ENCODE assay signal across 14 cellular contexts in the genomic region with DNA sequence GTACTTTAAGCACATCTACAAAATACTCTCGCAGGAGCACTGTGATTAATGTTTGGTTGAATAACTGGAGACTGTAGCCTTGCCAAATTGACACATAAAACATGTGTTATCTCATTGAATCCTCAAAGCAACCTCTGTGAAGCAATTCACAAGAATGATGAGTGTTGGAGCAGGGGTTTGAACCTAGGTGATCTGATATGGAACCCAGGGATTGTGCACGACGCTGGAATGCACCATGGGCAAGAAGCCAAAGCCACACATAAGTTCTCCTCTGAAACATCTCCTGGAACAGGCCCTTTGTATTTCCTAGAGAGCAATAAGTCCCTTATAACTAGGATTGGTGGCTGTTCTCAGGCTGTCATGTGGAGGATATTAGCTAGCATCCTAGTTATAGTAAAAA.
A peak's percentile ranks its signal among the peaks of the same experiment; 100 is the strongest.
DNase-seq lines count a peak whose midpoint lies in the region; ATAC-seq, FAIRE-seq and TF ChIP-seq lines count a peak whose summit lies in the region.
"Had no signal": no experiment of that assay in that cellular context is flagged by ENCODE, and none has a peak within 500 bp of the region (broad histone marks: within the 10 kb centered on the region; RNA-seq: fewer than 3 reads in every experiment).

No MANE protein-coding gene starts in this region.

- H3K4me1 ChIP-seq in IMR-90 (ENCODE audit: control insufficient read depth, insufficient read depth, low read length) = peaks cover 7% of the 10 kb centered on the region
- no peaks in the 10 kb centered on the region; a peak in 1 of 5 replicates for H3K4me1 ChIP-seq in K562 (replicated peaks in 1 of 2; ENCODE audit: control insufficient read depth in 2 of 2, insufficient read depth in 2 of 2, low read length in 2 of 2)
- H3K4me1 ChIP-seq in colonic mucosa = no peaks in the 10 kb centered on the region

- TF ChIP-seq POLR2A in IMR-90 (IDR thresholded peaks at IDR 0.05; ENCODE audit: low read depth, low read length) (no peak), K562 (conservative IDR thresholded peaks at IDR 0.05) (no peak)

- H3K27me3 Mint-ChIP-seq in mesothelial cell of epicardium (ENCODE audit: low read depth) = no peaks in the 10 kb centered on the region
- H3K27me3 Mint-ChIP-seq in chondrocyte (ENCODE audit: low read depth) = no peaks in the 10 kb centered on the region
- H3K27me3 Mint-ChIP-seq: memory B cell had no signal

- no CpG with 5 or more reads among the region's 3 CpGs for WGBS in IMR-90 (ENCODE audit: extremely low coverage in 2 of 2, insufficient read length in 1 of 2), 2 experiments
- 0% methylated on average over 3 of the region's 3 CpGs for WGBS in K562 (ENCODE audit: insufficient coverage, low coverage, missing lambda C conversion rate)

- no peak overlapping the region for H2BK120ac ChIP-seq in IMR-90 (ENCODE audit: low read depth, low read length)

- peaks cover 36% of the 10 kb centered on the region for H3K4me1 Mint-ChIP-seq in mesothelial cell of epicardium
- peaks cover 12% of the 10 kb centered on the region for H3K4me1 Mint-ChIP-seq in chondrocyte (ENCODE audit: low read depth)
- H3K4me1 Mint-ChIP-seq: memory B cell had no signal

- H3K79me1 ChIP-seq in IMR-90 (ENCODE audit: low read depth in 1 of 2, low read length in 2 of 2) = no peaks in the 10 kb centered on the region

- intact Hi-C loops in IMR-90 (cut with micrococcal nuclease) = no loop called here
- intact Hi-C loops in K562 (cut with micrococcal nuclease) = no loop called here
- intact Hi-C loops in colonic mucosa (cut with DNase I) = no loop called here

- dilution Hi-C loops in IMR-90 (cut with HindIII; ENCODE audit: low sequenced_read_pairs, unreplicated experiment) = no loop called here

- H3K56ac ChIP-seq in IMR-90 (ENCODE audit: extremely low read depth, insufficient read depth, low read length) = no peak overlapping the region

- no peak overlapping the region for H2BK20ac ChIP-seq in IMR-90 (ENCODE audit: low read depth, low read length)

- BruUV-seq in IMR-90 (replicated peaks; lab: Mats Ljungman, UMichigan) = no TSS peak
- no TSS peak for BruUV-seq in K562 (replicated peaks; lab: Mats Ljungman, UMichigan)

- no peak overlapping the region for H4K91ac ChIP-seq in IMR-90 (ENCODE audit: insufficient read depth, low read depth, low read length)

- in situ Hi-C loops in Caki2 (cut with HindIII; ENCODE audit: low pct_unique_long_range_greater_than_20kb, low sequenced_read_pairs) = no loop called here
- in situ Hi-C loops in IMR-90 (cut with MboI; ENCODE audit: low sequenced_read_pairs) = no loop called here
- in situ Hi-C loops in K562 (cut with MboI) = no loop called here

- no peak overlapping the region for H3K18ac ChIP-seq in IMR-90 (ENCODE audit: low read depth, low read length)

- no peaks in the 10 kb centered on the region for H3K9me3 Mint-ChIP-seq in mesothelial cell of epicardium
- H3K9me3 Mint-ChIP-seq in chondrocyte (ENCODE audit: low read depth) = no peaks in the 10 kb centered on the region
- H3K9me3 Mint-ChIP-seq: activated naive CD4-positive, alpha-beta T cell treated with anti-CD3 and anti-CD28 coated beads, Interleukin-2, amount 50 U/mL, for 72 hours; memory B cell; stimulated activated effector memory CD8-positive, alpha-beta T cell treated with anti-CD3 and anti-CD28 coated beads, Interleukin-12 subunit alpha, Interleukin-12 subunit beta, amount 100 ng/mL, for 72 hours had no signal

- H3K9me1 ChIP-seq in IMR-90 (ENCODE audit: insufficient read depth, low read length) (no peaks in the 10 kb centered on the region), K562 (ENCODE audit: control insufficient read depth, insufficient read depth, low read length) (no peaks in the 10 kb centered on the region)

- no peak overlapping the region for H3K4me2 ChIP-seq in IMR-90 (ENCODE audit: low read depth, low read length)
- H3K4me2 ChIP-seq in K562 (ENCODE audit: insufficient read depth, low read length) = no peak overlapping the region

- H4K5ac ChIP-seq in IMR-90 (ENCODE audit: low read depth, low read length) = no peak overlapping the region

- CTCF ChIA-PET in IMR-90 (lab: Yijun Ruan, JAX) = no interaction called here
- CTCF ChIA-PET in K562 (lab: Yijun Ruan, JAX; ENCODE audit: low intra/inter-chr PET ratio) = no interaction called here

- H3K36me3 Mint-ChIP-seq in mesothelial cell of epicardium (no peaks in the 10 kb centered on the region), chondrocyte (ENCODE audit: low read depth) (no peaks in the 10 kb centered on the region)
- H3K36me3 Mint-ChIP-seq: activated naive CD4-positive, alpha-beta T cell treated with anti-CD3 and anti-CD28 coated beads, Interleukin-2, amount 50 U/mL, for 72 hours; memory B cell; stimulated activated effector memory CD8-positive, alpha-beta T cell treated with anti-CD3 and anti-CD28 coated beads, Interleukin-12 subunit alpha, Interleukin-12 subunit beta, amount 100 ng/mL, for 72 hours had no signal

- H3K27ac ChIP-seq in IMR-90 (ENCODE audit: insufficient read depth, low read length) (no peak overlapping the region), K562 (ENCODE audit: extremely low read depth, low read depth, low read length) (no peak overlapping the region), colonic mucosa (no peak overlapping the region)

- TF ChIP-seq CTCF in IMR-90 (conservative IDR thresholded peaks at IDR 0.05; ENCODE audit: low read depth, low read length) = no peak
- TF ChIP-seq CTCF in K562 (IDR thresholded peaks at IDR 0.05 in 2 of 3, conservative IDR thresholded peaks at IDR 0.05 in 1 of 3; ENCODE audit: insufficient read depth in 2 of 3, low read depth in 1 of 3, low read length in 3 of 3) = no peak
- no peak for TF ChIP-seq CTCF in mesothelial cell of epicardium (IDR thresholded peaks at IDR 0.05; ENCODE audit: unreplicated experiment)
- no peak for TF ChIP-seq CTCF in chondrocyte (IDR thresholded peaks at IDR 0.05)
- TF ChIP-seq CTCF in colonic mucosa (IDR thresholded peaks at IDR 0.05) = no peak

- TF ChIP-seq RAD21 in IMR-90 (IDR thresholded peaks at IDR 0.05; ENCODE audit: low read length) (no peak), K562 (CRISPR knock-in tag; conservative IDR thresholded peaks at IDR 0.05 in 1 of 2, IDR thresholded peaks at IDR 0.05 in 1 of 2) (no peak)

- POLR2A ChIA-PET in IMR-90 (lab: Charles Lee; ENCODE audit: unreplicated experiment) = no interaction called here
- POLR2A ChIA-PET in K562 (lab: Yijun Ruan, JAX) = no interaction called here

- ATAC-seq in IMR-90 (ENCODE audit: low read depth) (peak; percentile 48), K562 (no peak), GM19452 (IDR thresholded peaks at IDR 0.05; ENCODE audit: unreplicated experiment) (no peak)
- ATAC-seq: activated CD4-positive, CD25-positive, alpha-beta regulatory T cell treated with anti-CD3 and anti-CD28 coated beads, Interleukin-2, amount 50 U/mL, for 24 hours; activated naive CD4-positive, alpha-beta T cell treated with anti-CD3 and anti-CD28 coated beads, Interleukin-2, amount 50 U/mL, for 72 hours; stimulated activated effector memory CD8-positive, alpha-beta T cell treated with anti-CD3 and anti-CD28 coated beads, Interleukin-12 subunit alpha, Interleukin-12 subunit beta, amount 100 ng/mL, for 72 hours had no signal

- H2AK5ac ChIP-seq in IMR-90 (ENCODE audit: low read depth, low read length) = no peak overlapping the region

- H3K27me3 ChIP-seq in IMR-90 (ENCODE audit: control insufficient read depth, insufficient read depth, low read length) (no peaks in the 10 kb centered on the region), K562 (ENCODE audit: control insufficient read depth in 2 of 2, insufficient read depth in 2 of 2, low read length in 2 of 2) (0 out of 5 replicates have a peak, but pooled peaks cover 0 to 3% of the 10 kb centered on the region in 2 experiments), colonic mucosa (no peaks in the 10 kb centered on the region)

- no peak overlapping the region for H4K8ac ChIP-seq in IMR-90 (ENCODE audit: low read depth in 2 of 2, low read length in 2 of 2)

- H3K4ac ChIP-seq in IMR-90 (ENCODE audit: low read depth, low read length) = no peak overlapping the region

- no peak overlapping the region for H2AK9ac ChIP-seq in IMR-90 (replicated peaks; ENCODE audit: low read depth, low read length, poor library complexity)

- H3K4me3 Mint-ChIP-seq in mesothelial cell of epicardium (no peak overlapping the region), chondrocyte (ENCODE audit: unreplicated experiment) (no peak overlapping the region)
- H3K4me3 Mint-ChIP-seq: memory B cell; stimulated activated effector memory CD8-positive, alpha-beta T cell treated with anti-CD3 and anti-CD28 coated beads, Interleukin-12 subunit alpha, Interleukin-12 subunit beta, amount 100 ng/mL, for 72 hours had no signal

- no peaks in the 10 kb centered on the region for H3K79me2 ChIP-seq in K562 (ENCODE audit: control insufficient read depth, insufficient read depth, low read length)

- H3K4me3 ChIP-seq in IMR-90 (ENCODE audit: insufficient read depth, low read depth, low read length) (no peak overlapping the region), K562 (no peak overlapping the region), colonic mucosa (no peak overlapping the region)
- H3K4me3 ChIP-seq: skin epidermis had no signal

- H4K20me1 ChIP-seq in IMR-90 (ENCODE audit: insufficient read depth, low read length) = no peaks in the 10 kb centered on the region
- no peaks in the 10 kb centered on the region for H4K20me1 ChIP-seq in K562 (replicated peaks; ENCODE audit: control insufficient read depth, insufficient read depth, low read length)

- peak; percentile 90 for DNase-seq in Caki2 (ENCODE audit: low read depth)
- peak; percentile 74 for DNase-seq in IMR-90
- peak in 1 of 4 experiments; percentile 19 for DNase-seq in K562 (ENCODE audit: extremely low read depth in 1 of 4, low spot score in 3 of 4)
- peak; percentile 35 to 75 for DNase-seq in mesothelial cell of epicardium (ENCODE audit: low spot score in 2 of 2, unreplicated experiment in 2 of 2)
- DNase-seq in RPMI8226 = no peak
- no peak for DNase-seq in chondrocyte (ENCODE audit: low spot score)
- no peak for DNase-seq in colonic mucosa
- DNase-seq: NCI-H1436 had no signal

- FAIRE-seq in K562 (lab: Jason Lieb, UNC) = no peak

- no peak for TF ChIP-seq EP300 in K562 (IDR thresholded peaks at IDR 0.05; ENCODE audit: low read length)

- no peak overlapping the region for H3K9ac ChIP-seq in IMR-90 (ENCODE audit: low read depth, low read length)
- no peak overlapping the region for H3K9ac ChIP-seq in K562 (ENCODE audit: insufficient read depth in 1 of 2, low read depth in 2 of 2, low read length in 2 of 2)
- H3K9ac ChIP-seq in colonic mucosa (ENCODE audit: low read depth in 2 of 2, low read length in 2 of 2) = no peak overlapping the region

- no peak overlapping the region for H2AFZ ChIP-seq in IMR-90 (replicated peaks; ENCODE audit: low read length, poor library complexity)
- H2AFZ ChIP-seq in K562 (ENCODE audit: low read depth, low read length) = no peak overlapping the region

- no peak overlapping the region for H2BK5ac ChIP-seq in IMR-90 (ENCODE audit: low read depth, low read length, poor library complexity, severe bottlenecking)

- H2BK15ac ChIP-seq in IMR-90 (ENCODE audit: low read depth, low read length) = no peak overlapping the region

- H3K27ac Mint-ChIP-seq in mesothelial cell of epicardium = no peak overlapping the region
- H3K27ac Mint-ChIP-seq in chondrocyte (ENCODE audit: unreplicated experiment) = no peak overlapping the region
- H3K27ac Mint-ChIP-seq: memory B cell; stimulated activated effector memory CD8-positive, alpha-beta T cell treated with anti-CD3 and anti-CD28 coated beads, Interleukin-12 subunit alpha, Interleukin-12 subunit beta, amount 100 ng/mL, for 72 hours had no signal

- H3K9me3 ChIP-seq in IMR-90 (ENCODE audit: control insufficient read depth, insufficient read depth, low read length) (no peaks in the 10 kb centered on the region), K562 (replicated peaks; ENCODE audit: control insufficient read depth, insufficient read depth, low read depth, low read length) (no peaks in the 10 kb centered on the region), colonic mucosa (no peaks in the 10 kb centered on the region)

- H3K36me3 ChIP-seq in IMR-90 (ENCODE audit: control insufficient read depth, insufficient read depth, low read length) (no peaks in the 10 kb centered on the region), K562 (ENCODE audit: control insufficient read depth, insufficient read depth, low read length) (no peaks in the 10 kb centered on the region), colonic mucosa (no peaks in the 10 kb centered on the region)

- no peak overlapping the region for H3K14ac ChIP-seq in IMR-90 (replicated peaks; ENCODE audit: low read depth, low read length)

- no peak overlapping the region for H3K23ac ChIP-seq in IMR-90 (ENCODE audit: low read depth, low read length)

Comparison
In these comparisons a context has a peak if more than half of its experiments do, and no peak if none do; other contexts are left out.
1. DNase-seq: peak in Caki2 (single experiment), IMR-90 (single experiment) and mesothelial cell of epicardium (2 of 2); none in RPMI8226 (single experiment), chondrocyte (single experiment) and colonic mucosa (single experiment).